23 cellular contexts compared by ENCODE assay signal in genomic region chr15:64620991-64621495, GRCh38.
DNase-seq lines count a peak whose midpoint lies in the region; ATAC-seq, FAIRE-seq and TF ChIP-seq lines count a peak whose summit lies in the region.
"Had no signal": no experiment of that assay in that cellular context is flagged by ENCODE, and none has a peak within 500 bp of the region (broad histone marks: within the 10 kb centered on the region; RNA-seq: fewer than 3 reads in every experiment).

No MANE protein-coding gene starts in this region.

- DNase-seq in NCI-H82 (lab: John Stamatoyannopoulos, UW) (peak; percentile 19), NCI-H82 treated with DMSO at 0.1 percent for 48 hours (lab: John Stamatoyannopoulos, UW; ENCODE audit: unreplicated experiment) (no peak), GM23248 (no peak), LoVo (ENCODE audit: low spot score) (no peak), GM12891 (ENCODE audit: insufficient read length, low spot score) (no peak), prostate gland (ENCODE audit: low spot score) (no peak)
- no peak for DNase-seq in activated naive CD4-positive, alpha-beta T cell treated with anti-CD3 and anti-CD28 coated beads, Interleukin-2, amount 50 U/mL, for 72 hours (ENCODE audit: low spot score in 2 of 2)
- DNase-seq in naive thymus-derived CD8-positive, alpha-beta T cell = no peak
- DNase-seq: ACHN; activated CD4-positive, alpha-beta T cell treated with anti-CD3 and anti-CD28 coated beads for 48 hours; body of pancreas; COR-L47; NCI-H2029; NCI-H774; right lobe of liver; RPMI8226; stimulated activated CD4-positive, alpha-beta T cell treated with anti-CD3 and anti-CD28 coated beads, Interleukin-2, amount 100 ng/mL, for 48 hours; stimulated activated CD8-positive, alpha-beta memory T cell treated with anti-CD3 and anti-CD28 coated beads, Interleukin-4, amount 100 ng/mL, for 48 hours; T-helper 9 cell; tibial artery had no signal

- H3K36me3 Mint-ChIP-seq in activated naive CD4-positive, alpha-beta T cell treated with anti-CD3 and anti-CD28 coated beads, Interleukin-2, amount 50 U/mL, for 72 hours = peaks cover 0 to 13% of the 10 kb centered on the region in 2 donors
- no peaks in the 10 kb centered on the region for H3K36me3 Mint-ChIP-seq in naive thymus-derived CD8-positive, alpha-beta T cell

- peak overlapping the region; percentile 16 to 84 (median 68) for H3K4me3 Mint-ChIP-seq in naive thymus-derived CD8-positive, alpha-beta T cell

- H4K20me1 ChIP-seq in GM23248 (ENCODE audit: insufficient read depth) = peaks cover 10% of the 10 kb centered on the region; the same call in 1 of the 2 replicates

- H3K27me3 ChIP-seq in GM23248 (replicated peaks; ENCODE audit: insufficient read depth) (no peaks in the 10 kb centered on the region), prostate gland (replicated peaks; ENCODE audit: insufficient read depth) (no peaks in the 10 kb centered on the region)
- H3K27me3 ChIP-seq: body of pancreas, MG63, neutrophil, right lobe of liver, tibial artery had no signal

- POLR2A ChIA-PET in naive thymus-derived CD8-positive, alpha-beta T cell (lab: Charles Lee) = no interaction called here

- H3K79me2 ChIP-seq in GM23248 (ENCODE audit: insufficient read depth) = peaks cover 80% of the 10 kb centered on the region

- H3K4me1 ChIP-seq in GM23248 (ENCODE audit: insufficient read depth) (peaks cover 24% of the 10 kb centered on the region), prostate gland (replicated peaks) (no peaks in the 10 kb centered on the region)

- no peak for FAIRE-seq in GM12891 (lab: Jason Lieb, UNC)
- FAIRE-seq: H1 had no signal

- H3K27me3 Mint-ChIP-seq in naive thymus-derived CD8-positive, alpha-beta T cell = no peaks in the 10 kb centered on the region

- H3K4me1 Mint-ChIP-seq in naive thymus-derived CD8-positive, alpha-beta T cell = peaks cover 53 to 88% (median 85%) of the 10 kb centered on the region in 4 donors

- H3K9me2 ChIP-seq in GM23248 (ENCODE audit: insufficient read depth) = no peaks in the 10 kb centered on the region

- H3K36me3 ChIP-seq in GM23248 (ENCODE audit: low read depth) = no peaks in the 10 kb centered on the region
- no peaks in the 10 kb centered on the region for H3K36me3 ChIP-seq in prostate gland
- H3K36me3 ChIP-seq: neutrophil, right lobe of liver had no signal

- no peaks in the 10 kb centered on the region for H3K9me3 Mint-ChIP-seq in activated naive CD4-positive, alpha-beta T cell treated with anti-CD3 and anti-CD28 coated beads, Interleukin-2, amount 50 U/mL, for 72 hours
- no peaks in the 10 kb centered on the region for H3K9me3 Mint-ChIP-seq in naive thymus-derived CD8-positive, alpha-beta T cell

- H3F3A ChIP-seq in GM23248 (ENCODE audit: insufficient read depth) = peaks cover 37% of the 10 kb centered on the region

- no peak overlapping the region for H2AFZ ChIP-seq in GM23248

- H3K4me3 ChIP-seq in GM23248 = no peak overlapping the region
- H3K4me3 ChIP-seq in prostate gland = no peak overlapping the region
- H3K4me3 ChIP-seq: body of pancreas, MG63, right lobe of liver, tibial artery had no signal

- peak overlapping the region; percentile 66 to 77 for H3K27ac Mint-ChIP-seq in activated naive CD4-positive, alpha-beta T cell treated with anti-CD3 and anti-CD28 coated beads, Interleukin-2, amount 50 U/mL, for 72 hours
- peak overlapping the region; percentile 73 to 94 (median 90) for H3K27ac Mint-ChIP-seq in naive thymus-derived CD8-positive, alpha-beta T cell

- no peak for ATAC-seq in activated naive CD4-positive, alpha-beta T cell treated with anti-CD3 and anti-CD28 coated beads, Interleukin-2, amount 50 U/mL, for 72 hours
- ATAC-seq in naive thymus-derived CD8-positive, alpha-beta T cell = no peak
- ATAC-seq: body of pancreas had no signal

- TF ChIP-seq CTCF in prostate gland (IDR thresholded peaks at IDR 0.05) = no peak

- H3K9ac ChIP-seq in GM23248 = no peak overlapping the region

- H3K4me2 ChIP-seq in GM23248 (ENCODE audit: unreplicated experiment) = peak overlapping the region; percentile 15

- WGBS in GM23248 (ENCODE audit: low coverage in 1 of 2, low lambda C conversion rate in 2 of 2, missing lambda C conversion rate in 2 of 2), 2 experiments = 83 to 89% methylated on average over 4 of the region's 4 CpGs
- 85% methylated on average over 4 of the region's 4 CpGs for WGBS in prostate gland

- in situ Hi-C loops in GM23248 (cut with MboI) = no loop called here

- H3K27ac ChIP-seq in GM23248 = peak overlapping the region; percentile 31
- no peak overlapping the region for H3K27ac ChIP-seq in prostate gland
- H3K27ac ChIP-seq: body of pancreas, neutrophil, right lobe of liver, tibial artery had no signal

- H3K9me3 ChIP-seq in GM23248 (ENCODE audit: low read depth) (no peaks in the 10 kb centered on the region), prostate gland (no peaks in the 10 kb centered on the region)
- H3K9me3 ChIP-seq: body of pancreas, MG63, neutrophil, right lobe of liver, tibial artery had no signal

- intact Hi-C loops in prostate gland (cut with DNase I) = no loop called here

- TF ChIP-seq POLR2A in GM12891 (IDR thresholded peaks at IDR 0.05; ENCODE audit: low read depth, low read length) = no peak
- TF ChIP-seq POLR2A in prostate gland (IDR thresholded peaks at IDR 0.05) = no peak

TF ChIP-seq in GM12891, 5 proteins besides CTCF, POLR2A, EP300 and RAD21:
- TF ChIP-seq PAX5 (IDR thresholded peaks at IDR 0.05; ENCODE audit: insufficient read depth, low read length, severe bottlenecking) = no peak
- TF ChIP-seq TAF1 (IDR thresholded peaks at IDR 0.05; ENCODE audit: low read depth, low read length) = no peak
- no peak for TF ChIP-seq POLR2AphosphoS5 (IDR thresholded peaks at IDR 0.05; ENCODE audit: low read depth, low read length)
- no peak for TF ChIP-seq POU2F2 (IDR thresholded peaks at IDR 0.05; ENCODE audit: low read depth, low read length)
- TF ChIP-seq SPI1 (IDR thresholded peaks at IDR 0.05; ENCODE audit: low read depth, low read length) = no peak
